In the genomic region with DNA sequence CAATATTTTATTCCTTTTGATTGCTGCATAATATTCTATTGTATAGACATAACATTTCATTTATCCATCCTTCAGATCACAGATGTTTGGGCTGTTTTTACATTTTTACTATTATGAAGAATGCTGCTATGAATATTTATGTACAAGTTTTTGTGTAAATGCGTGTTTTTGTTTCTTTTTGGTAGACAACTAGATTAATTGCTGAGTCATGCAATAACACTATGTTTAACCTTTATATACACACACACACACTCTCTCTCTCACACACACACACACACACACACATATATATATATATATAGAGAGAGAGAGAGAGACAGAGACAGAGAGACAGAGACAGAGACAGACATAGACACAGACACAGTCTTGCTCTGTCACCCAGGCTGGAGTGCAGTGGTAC, we compare ENCODE assay signal across 36 cellular contexts.
"Had no signal": no experiment of that assay in that cellular context is flagged by ENCODE, and none has a peak within 500 bp of the region (broad histone marks: within the 10 kb centered on the region; RNA-seq: fewer than 3 reads in every experiment).

No MANE protein-coding gene starts in this region.

- H3K27ac ChIP-seq: adrenal gland, body of pancreas, brain microvascular endothelial cell, breast epithelium, VCaP had no signal

- H3K27me3 Mint-ChIP-seq: activated B cell treated with CpG ODN at 0.5 μM for 24 hours; activated CD4-positive, alpha-beta memory T cell treated with anti-CD3 and anti-CD28 coated beads for 36 hours; activated CD4-positive, alpha-beta T cell treated with anti-CD3 and anti-CD28 coated beads, Interleukin-2, amount 10 ng/mL, durations not matched to agents 24 days and 14 days; activated CD8-positive, alpha-beta T cell treated with anti-CD3 and anti-CD28 coated beads for 36 hours; activated naive CD8-positive, alpha-beta T cell treated with anti-CD3 and anti-CD28 coated beads for 36 hours; activated T-helper 17 cell treated with anti-CD3 and anti-CD28 coated beads, Interleukin-2, amount 50 U/mL, for 72 hours had no signal

- H3K9me3 ChIP-seq: adrenal gland, body of pancreas, breast epithelium had no signal

- FAIRE-seq: astrocyte, colon, TTC549 had no signal

- H3K4me1 Mint-ChIP-seq: activated B cell treated with CpG ODN at 0.5 μM for 24 hours; activated CD4-positive, alpha-beta T cell treated with anti-CD3 and anti-CD28 coated beads, Interleukin-2, amount 10 ng/mL, durations not matched to agents 24 days and 14 days; activated naive CD8-positive, alpha-beta T cell treated with anti-CD3 and anti-CD28 coated beads for 36 hours; activated T-helper 17 cell treated with anti-CD3 and anti-CD28 coated beads, Interleukin-2, amount 50 U/mL, for 72 hours had no signal

- H3K4me1 ChIP-seq: adrenal gland, body of pancreas, breast epithelium had no signal

- H3K4me3 ChIP-seq: adrenal gland, body of pancreas, breast epithelium had no signal

- DNase-seq: activated B cell treated with CpG ODN at 0.5 μM for 24 hours; activated CD4-positive, alpha-beta memory T cell treated with anti-CD3 and anti-CD28 coated beads for 36 hours; activated CD4-positive, alpha-beta T cell treated with anti-CD3 and anti-CD28 coated beads for 4 hours; activated CD4-positive, alpha-beta T cell treated with anti-CD3 and anti-CD28 coated beads, Interleukin-2, amount 10 ng/mL, durations not matched to agents 24 days and 14 days; activated CD4-positive, alpha-beta T cell treated with anti-CD3 and anti-CD28 coated beads, Interleukin-2, amount 50 U/mL, for 1 hour; activated CD4-positive, alpha-beta T cell treated with anti-CD3 and anti-CD28 coated beads, Interleukin-2, amount 50 U/mL, for 4 hours; activated CD4-positive, CD25-positive, alpha-beta regulatory T cell treated with anti-CD3 and anti-CD28 coated beads, Interleukin-2, amount 50 U/mL, for 72 hours; activated CD8-positive, alpha-beta memory T cell treated with anti-CD3 and anti-CD28 coated beads, Interleukin-2, amount 50 U/mL, for 4 hours; activated CD8-positive, alpha-beta T cell treated with anti-CD3 and anti-CD28 coated beads for 36 hours; activated effector memory CD4-positive, alpha-beta T cell treated with anti-CD3 and anti-CD28 coated beads, Interleukin-2, amount 50 U/mL, for 16 hours; activated gamma-delta T cell treated with Interleukin-2 at 50 U/mL for 16 hours; activated naive CD4-positive, alpha-beta T cell; activated naive CD4-positive, alpha-beta T cell treated with anti-CD3 and anti-CD28 coated beads for 36 hours; activated naive CD4-positive, alpha-beta T cell treated with anti-CD3 and anti-CD28 coated beads, Interleukin-2, amount 50 U/mL, for 16 hours; activated naive CD8-positive, alpha-beta T cell treated with anti-CD3 and anti-CD28 coated beads for 36 hours; activated T-cell treated with anti-CD3 and anti-CD28 coated beads for 4 hours; activated T-cell treated with anti-CD3 and anti-CD28 coated beads, Interleukin-2, amount 50 U/mL, for 1 hour; activated T-cell treated with anti-CD3 and anti-CD28 coated beads, Interleukin-2, amount 50 U/mL, for 4 hours; activated T-cell treated with anti-CD3 and anti-CD28 coated beads, Interleukin-2, amount 50 U/mL, for 72 hours; adrenal gland; amniotic stem cell; aorta; body of pancreas; brain microvascular endothelial cell; central memory CD4-positive, alpha-beta T cell; T-helper 2 cell; T-helper 9 cell had no signal

- H3K36me3 Mint-ChIP-seq: activated CD4-positive, alpha-beta memory T cell treated with anti-CD3 and anti-CD28 coated beads for 36 hours; activated naive CD4-positive, alpha-beta T cell treated with anti-CD3 and anti-CD28 coated beads, Interleukin-2, amount 50 U/mL, for 72 hours; activated naive CD8-positive, alpha-beta T cell treated with anti-CD3 and anti-CD28 coated beads for 36 hours had no signal

- H3K27ac Mint-ChIP-seq: activated B cell treated with CpG ODN at 0.5 μM for 24 hours; activated CD4-positive, alpha-beta memory T cell treated with anti-CD3 and anti-CD28 coated beads for 36 hours; activated CD4-positive, alpha-beta T cell treated with anti-CD3 and anti-CD28 coated beads, Interleukin-2, amount 10 ng/mL, durations not matched to agents 24 days and 14 days; activated CD8-positive, alpha-beta T cell treated with anti-CD3 and anti-CD28 coated beads for 36 hours; activated naive CD4-positive, alpha-beta T cell treated with anti-CD3 and anti-CD28 coated beads for 36 hours; activated naive CD4-positive, alpha-beta T cell treated with anti-CD3 and anti-CD28 coated beads, Interleukin-2, amount 50 U/mL, for 72 hours; activated naive CD8-positive, alpha-beta T cell treated with anti-CD3 and anti-CD28 coated beads for 36 hours; activated T-cell treated with anti-CD3 and anti-CD28 coated beads, Interleukin-2, amount 50 U/mL, for 72 hours; activated T-helper 1 cell treated with anti-CD3 and anti-CD28 coated beads, Interleukin-12 subunit alpha, Interleukin-12 subunit beta, Interleukin-2, Interleukin-4 antibody, amounts not matched to agents 30 ng/mL and 10 ng/mL and 1 ng/mL, durations not matched to agents 14 hours and 24 hours and 36 hours; activated T-helper 17 cell treated with anti-CD3 and anti-CD28 coated beads, Interleukin-2, amount 50 U/mL, for 72 hours; T-helper 2 cell treated with Interferon-gamma antibody and Interleukin-4, amounts not matched to agents 5 μg/mL and 100 μg/mL, for 36 hours had no signal

- H3K36me3 ChIP-seq: adrenal gland, brain microvascular endothelial cell, breast epithelium had no signal

- H3K4me3 Mint-ChIP-seq: activated B cell treated with CpG ODN at 0.5 μM for 24 hours; activated CD4-positive, alpha-beta memory T cell treated with anti-CD3 and anti-CD28 coated beads for 36 hours; activated CD4-positive, alpha-beta T cell treated with anti-CD3 and anti-CD28 coated beads, Interleukin-2, amount 10 ng/mL, durations not matched to agents 24 days and 14 days; activated CD8-positive, alpha-beta T cell treated with anti-CD3 and anti-CD28 coated beads for 36 hours; activated naive CD4-positive, alpha-beta T cell treated with anti-CD3 and anti-CD28 coated beads for 36 hours; activated naive CD8-positive, alpha-beta T cell treated with anti-CD3 and anti-CD28 coated beads for 36 hours; activated T-cell treated with anti-CD3 and anti-CD28 coated beads, Interleukin-2, amount 50 U/mL, for 4 hours; activated T-cell treated with anti-CD3 and anti-CD28 coated beads, Interleukin-2, amount 50 U/mL, for 72 hours; activated T-helper 1 cell treated with anti-CD3 and anti-CD28 coated beads, Interleukin-12 subunit alpha, Interleukin-12 subunit beta, Interleukin-2, Interleukin-4 antibody, amounts not matched to agents 30 ng/mL and 10 ng/mL and 1 ng/mL, durations not matched to agents 14 hours and 24 hours and 36 hours; activated T-helper 17 cell treated with anti-CD3 and anti-CD28 coated beads, Interleukin-2, amount 50 U/mL, for 72 hours; T-helper 2 cell treated with Interferon-gamma antibody and Interleukin-4, amounts not matched to agents 5 μg/mL and 100 μg/mL, for 36 hours had no signal

- H3K27me3 ChIP-seq: adrenal gland, body of pancreas, brain microvascular endothelial cell, breast epithelium had no signal

- ATAC-seq: activated CD8-positive, alpha-beta T cell treated with anti-CD3 and anti-CD28 coated beads for 36 hours; activated naive CD4-positive, alpha-beta T cell treated with anti-CD3 and anti-CD28 coated beads, Interleukin-2, amount 50 U/mL, for 72 hours; activated T-cell treated with anti-CD3 and anti-CD28 coated beads, Interleukin-2, amount 50 U/mL, for 4 hours; activated T-cell treated with anti-CD3 and anti-CD28 coated beads, Interleukin-2, amount 50 U/mL, for 72 hours; activated T-helper 17 cell treated with anti-CD3 and anti-CD28 coated beads, Interleukin-2, amount 50 U/mL, for 72 hours; body of pancreas had no signal
